Comparison of ENCODE assay signal across 33 cellular contexts in genomic region chr17:72887322-72887721, GRCh38.
"Had no signal": no experiment of that assay in that cellular context is flagged by ENCODE, and none has a peak within 500 bp of the region (broad histone marks: within the 10 kb centered on the region; RNA-seq: fewer than 3 reads in every experiment).

No MANE protein-coding gene starts in this region.

- H3K27ac ChIP-seq: brain microvascular endothelial cell, esophagus muscularis mucosa, foreskin keratinocyte, gastrocnemius medialis, heart left ventricle had no signal

- H3K27me3 ChIP-seq: brain microvascular endothelial cell, esophagus muscularis mucosa, foreskin keratinocyte, gastrocnemius medialis, heart left ventricle had no signal

- FAIRE-seq: astrocyte, colon had no signal

- H3K36me3 ChIP-seq: brain microvascular endothelial cell, gastrocnemius medialis, heart left ventricle had no signal

- H3K4me3 Mint-ChIP-seq: activated CD4-positive, alpha-beta memory T cell treated with anti-CD3 and anti-CD28 coated beads for 36 hours; activated CD4-positive, alpha-beta T cell treated with anti-CD3 and anti-CD28 coated beads for 36 hours; activated CD4-positive, alpha-beta T cell treated with anti-CD3 and anti-CD28 coated beads, Interleukin-2, amount 10 ng/mL, durations not matched to agents 24 days and 14 days; activated CD8-positive, alpha-beta T cell treated with anti-CD3 and anti-CD28 coated beads, Interleukin-2, amount 10 ng/mL, durations not matched to agents 7 days and 5 days; activated naive CD8-positive, alpha-beta T cell; activated T-cell treated with anti-CD3 and anti-CD28 coated beads, Interleukin-2, amount 50 U/mL, for 24 hours; effector memory CD8-positive, alpha-beta T cell; T-helper 17 cell; T-helper 2 cell treated with Interferon-gamma antibody and Interleukin-4, amounts not matched to agents 5 μg/mL and 100 μg/mL, for 36 hours had no signal

- H3K4me1 ChIP-seq: esophagus muscularis mucosa, foreskin keratinocyte, gastrocnemius medialis, heart left ventricle had no signal

- H3K27me3 Mint-ChIP-seq: activated CD4-positive, alpha-beta memory T cell treated with anti-CD3 and anti-CD28 coated beads for 36 hours; activated CD4-positive, alpha-beta T cell treated with anti-CD3 and anti-CD28 coated beads for 36 hours; activated CD4-positive, alpha-beta T cell treated with anti-CD3 and anti-CD28 coated beads, Interleukin-2, amount 10 ng/mL, durations not matched to agents 24 days and 14 days; activated naive CD8-positive, alpha-beta T cell; activated T-cell treated with anti-CD3 and anti-CD28 coated beads, Interleukin-2, amount 50 U/mL, for 24 hours; effector memory CD8-positive, alpha-beta T cell; T-helper 17 cell had no signal

- H3K27ac Mint-ChIP-seq: activated CD4-positive, alpha-beta memory T cell treated with anti-CD3 and anti-CD28 coated beads for 36 hours; activated CD8-positive, alpha-beta T cell treated with anti-CD3 and anti-CD28 coated beads, Interleukin-2, amount 10 ng/mL, durations not matched to agents 7 days and 5 days; activated naive CD8-positive, alpha-beta T cell; activated T-cell treated with anti-CD3 and anti-CD28 coated beads, Interleukin-2, amount 50 U/mL, for 24 hours; effector memory CD8-positive, alpha-beta T cell; T-helper 17 cell; T-helper 2 cell treated with Interferon-gamma antibody and Interleukin-4, amounts not matched to agents 5 μg/mL and 100 μg/mL, for 36 hours had no signal

- H3K4me3 ChIP-seq: esophagus muscularis mucosa, gastrocnemius medialis, heart left ventricle had no signal

- H3K9me3 Mint-ChIP-seq: activated CD4-positive, alpha-beta memory T cell treated with anti-CD3 and anti-CD28 coated beads for 36 hours; effector memory CD8-positive, alpha-beta T cell had no signal

- H3K9me3 ChIP-seq: esophagus muscularis mucosa, gastrocnemius medialis, heart left ventricle had no signal

- DNase-seq: activated CD4-positive, alpha-beta memory T cell treated with anti-CD3 and anti-CD28 coated beads for 36 hours; activated CD4-positive, alpha-beta T cell treated with anti-CD3 and anti-CD28 coated beads for 36 hours; activated CD4-positive, alpha-beta T cell treated with anti-CD3 and anti-CD28 coated beads, Interleukin-2, amount 10 ng/mL, durations not matched to agents 24 days and 14 days; activated CD4-positive, CD25-positive, alpha-beta regulatory T cell; activated CD4-positive, CD25-positive, alpha-beta regulatory T cell treated with anti-CD3 and anti-CD28 coated beads, Interleukin-2, amount 50 U/mL, for 72 hours; activated CD8-positive, alpha-beta memory T cell treated with anti-CD3 and anti-CD28 coated beads, Interleukin-2, amount 50 U/mL, for 48 hours; activated CD8-positive, alpha-beta T cell treated with anti-CD3 and anti-CD28 coated beads, Interleukin-2, amount 10 ng/mL, durations not matched to agents 7 days and 5 days; activated effector memory CD4-positive, alpha-beta T cell treated with Interleukin-2 at 50 U/mL for 16 hours; activated gamma-delta T cell treated with Interleukin-2 at 50 U/mL for 16 hours; activated naive CD4-positive, alpha-beta T cell treated with anti-CD3 and anti-CD28 coated beads, Interleukin-2, amount 50 U/mL, for 16 hours; activated naive CD4-positive, alpha-beta T cell treated with Interleukin-2 at 50 U/mL for 16 hours; activated T-cell treated with anti-CD3 and anti-CD28 coated beads for 4 hours; activated T-cell treated with anti-CD3 and anti-CD28 coated beads, Interleukin-2, amount 50 U/mL, for 24 hours; activated T-cell treated with anti-CD3 and anti-CD28 coated beads, Interleukin-2, amount 50 U/mL, for 72 hours; amniotic stem cell; anterior cingulate cortex; brain microvascular endothelial cell; caudate nucleus; cortex of kidney; dermis blood vessel endothelial cell; effector CD4-positive, alpha-beta T cell; effector memory CD8-positive, alpha-beta T cell; erythroblast; foreskin keratinocyte; gastrocnemius medialis; glutamatergic neuron; heart left ventricle; T-helper 17 cell had no signal

- ATAC-seq: activated CD4-positive, alpha-beta T cell treated with anti-CD3 and anti-CD28 coated beads for 36 hours; activated CD8-positive, alpha-beta T cell treated with anti-CD3 and anti-CD28 coated beads, Interleukin-2, amount 10 ng/mL, durations not matched to agents 7 days and 5 days; activated T-cell treated with anti-CD3 and anti-CD28 coated beads, Interleukin-2, amount 50 U/mL, for 72 hours; effector memory CD8-positive, alpha-beta T cell; foreskin keratinocyte; gastrocnemius medialis; heart left ventricle; T-helper 17 cell had no signal
